In genomic region chr20:49046087-49046900, GRCh38 we compare ENCODE assay signal across 8 cellular contexts. TPM values are rescaled to one million over a fixed set of nuclear protein-coding genes. Genes with fewer than 3 reads are reported as not detected.
A peak's percentile ranks its signal among the peaks of the same experiment; 100 is the strongest.
DNase-seq lines count a peak whose midpoint lies in the region; ATAC-seq and TF ChIP-seq lines count a peak whose summit lies in the region.

Gene CSE1L (plus strand): TSS chr20:49046312. CDS start chr20:49058464, 12,152 bp downstream.

- CTCF ChIA-PET in activated CD4-positive, alpha-beta memory T cell treated with anti-CD3 and anti-CD28 coated beads for 36 hours (lab: Charles Lee): interaction anchor here (0.6 to 1.5 kb wide), 4 partner anchors 124 to 230 kb away, joined by 3 to 4 read pairs (median 3); no protein-coding TSS in a partner anchor

- intact Hi-C loops in activated CD4-positive, alpha-beta memory T cell treated with anti-CD3 and anti-CD28 coated beads for 36 hours (cut with micrococcal nuclease): loop anchor here (1.0 to 5.0 kb wide), 5 partner anchors 124 to 232 kb away; partner anchors contain the start of genes ARFGEF2, DDX27, PREX1 and STAU1
- intact Hi-C loops in dorsolateral prefrontal cortex (cut with DNase I): loop anchor here (5.0 kb wide), 5 partner anchors 59 to 231 kb away; partner anchors contain the start of genes ARFGEF2 (in 1 of the 2), STAU1 (in 1 of the 2) and ZNFX1 (in 1 of the 2)

- H3K4me3 ChIP-seq in dorsolateral prefrontal cortex (peak within 1 kb of the TSS; percentile 76 to 100 (median 98)), liver (ENCODE audit: low read depth in 1 of 3, low read length in 3 of 3) (peak within 1 kb of the TSS; percentile 86 to 91 (median 91))

- H3K27ac ChIP-seq in dorsolateral prefrontal cortex: peak within 1 kb of the TSS; percentile 79 to 99 (median 93)
- H3K27ac ChIP-seq in liver (ENCODE audit: low read depth in 1 of 2, low read length in 2 of 2): peak within 1 kb of the TSS; percentile 78 to 94

- no peaks in the 10 kb centered on the region for H3K9me3 ChIP-seq in liver (ENCODE audit: control insufficient read depth in 4 of 4, low read length in 3 of 4)

- peaks cover 28% of the 10 kb centered on the region for H3K36me3 Mint-ChIP-seq in activated CD4-positive, alpha-beta memory T cell treated with anti-CD3 and anti-CD28 coated beads for 36 hours

- peaks cover 3 to 16% (median 12%) of the 10 kb centered on the region in 4 donors for H3K4me1 ChIP-seq in liver (ENCODE audit: control insufficient read depth in 4 of 4, insufficient read depth in 4 of 4, low read length in 3 of 4)

- peak in 39 of 56 donors; percentile 6 to 49 (median 24) for TF ChIP-seq CTCF in dorsolateral prefrontal cortex (IDR thresholded peaks at IDR 0.05 in 54 of 56, conservative IDR thresholded peaks at IDR 0.05 in 2 of 56; ENCODE audit: low read depth in 1 of 56, partially characterized antibody in 56 of 56)
- TF ChIP-seq CTCF in liver (IDR thresholded peaks at IDR 0.05; ENCODE audit: low read depth, low read length, missing input control): peak; percentile 34

- H3K36me3 ChIP-seq in liver (ENCODE audit: control insufficient read depth in 4 of 4, insufficient read depth in 3 of 4, low read depth in 1 of 4, low read length in 3 of 4): no peaks in the 10 kb centered on the region

- H3K9ac ChIP-seq in liver (ENCODE audit: low read depth in 1 of 2, low read length in 2 of 2): peak within 1 kb of the TSS; percentile 82 to 90

- DNase-seq in CD1c-positive myeloid dendritic cell (ENCODE audit: extremely low spot score) (peak; percentile 99), NCI-H82 treated with DMSO at 0.1 percent for 48 hours (lab: John Stamatoyannopoulos, UW; ENCODE audit: unreplicated experiment) (peak; percentile 90), dorsolateral prefrontal cortex (peak; percentile 93 to 98 (median 96))
- peak; percentile 96 for DNase-seq in activated CD4-positive, alpha-beta memory T cell treated with anti-CD3 and anti-CD28 coated beads for 36 hours
- DNase-seq in stimulated activated CD4-positive, alpha-beta T cell treated with anti-CD3 and anti-CD28 coated beads, Interleukin-4, amount 100 ng/mL, for 24 hours: peak; percentile 94

- no peaks in the 10 kb centered on the region for H3K9me3 Mint-ChIP-seq in activated CD4-positive, alpha-beta memory T cell treated with anti-CD3 and anti-CD28 coated beads for 36 hours

- no peaks in the 10 kb centered on the region for H3K27me3 Mint-ChIP-seq in activated CD4-positive, alpha-beta memory T cell treated with anti-CD3 and anti-CD28 coated beads for 36 hours

- WGBS in liver: under 1% methylated on average over 80 of the region's 80 CpGs

- H3K4me3 Mint-ChIP-seq in activated CD4-positive, alpha-beta memory T cell treated with anti-CD3 and anti-CD28 coated beads for 36 hours: peak within 1 kb of the TSS; percentile 99

- POLR2A ChIA-PET in activated CD4-positive, alpha-beta memory T cell treated with anti-CD3 and anti-CD28 coated beads for 36 hours (lab: Charles Lee): interaction anchor here (0.6 to 1.9 kb wide), 15 partner anchors 9 to 550 kb away, joined by 3 to 22 read pairs (median 4); partner anchors contain the start of gene ARFGEF2

- H3K27me3 ChIP-seq in dorsolateral prefrontal cortex (no peaks in the 10 kb centered on the region), liver (ENCODE audit: control insufficient read depth in 4 of 4, insufficient read depth in 4 of 4, low read length in 3 of 4) (no peaks in the 10 kb centered on the region)

- H3K4me1 Mint-ChIP-seq in activated CD4-positive, alpha-beta memory T cell treated with anti-CD3 and anti-CD28 coated beads for 36 hours (ENCODE audit: low read depth): peaks cover 33% of the 10 kb centered on the region

- H3K27ac Mint-ChIP-seq in activated CD4-positive, alpha-beta memory T cell treated with anti-CD3 and anti-CD28 coated beads for 36 hours: peak within 1 kb of the TSS; percentile 99

- TF ChIP-seq RAD21 in liver (IDR thresholded peaks at IDR 0.05): peak in 1 of 2 donors; percentile 31

- ATAC-seq in GM19438 (IDR thresholded peaks at IDR 0.05; ENCODE audit: low read depth, unreplicated experiment) (peak; percentile 86), HG03575 (IDR thresholded peaks at IDR 0.05; ENCODE audit: extremely low read depth, insufficient number of reproducible peaks, low FRiP score, unreplicated experiment) (peak; percentile 56)

TF ChIP-seq in liver, 16 proteins besides CTCF, POLR2A, EP300 and RAD21:
- TF ChIP-seq JUND (IDR thresholded peaks at IDR 0.05): peak; percentile 49 to 60
- TF ChIP-seq GABPA (IDR thresholded peaks at IDR 0.05 in 1 of 2, conservative IDR thresholded peaks at IDR 0.05 in 1 of 2): peak in 1 of 2 donors; percentile 22
- no peak for TF ChIP-seq FOXA2 (IDR thresholded peaks at IDR 0.05)
- TF ChIP-seq SP1 (IDR thresholded peaks at IDR 0.05): peak; percentile 70
- TF ChIP-seq YY1 (IDR thresholded peaks at IDR 0.05): peak; percentile 96
- TF ChIP-seq TAF1 (conservative IDR thresholded peaks at IDR 0.05): peak; percentile 66
- TF ChIP-seq, protein P1, sequence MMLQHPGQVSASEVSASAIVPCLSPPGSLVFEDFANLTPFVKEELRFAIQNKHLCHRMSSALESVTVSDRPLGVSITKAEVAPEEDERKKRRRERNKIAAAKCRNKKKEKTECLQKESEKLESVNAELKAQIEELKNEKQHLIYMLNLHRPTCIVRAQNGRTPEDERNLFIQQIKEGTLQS (IDR thresholded peaks at IDR 0.05): no peak
- TF ChIP-seq HNF4A (conservative IDR thresholded peaks at IDR 0.05): peak; percentile 41 to 52
- no peak for TF ChIP-seq NR2F2 (IDR thresholded peaks at IDR 0.05)
- peak; percentile 75 for TF ChIP-seq REST (IDR thresholded peaks at IDR 0.05)
- TF ChIP-seq, protein P2, sequence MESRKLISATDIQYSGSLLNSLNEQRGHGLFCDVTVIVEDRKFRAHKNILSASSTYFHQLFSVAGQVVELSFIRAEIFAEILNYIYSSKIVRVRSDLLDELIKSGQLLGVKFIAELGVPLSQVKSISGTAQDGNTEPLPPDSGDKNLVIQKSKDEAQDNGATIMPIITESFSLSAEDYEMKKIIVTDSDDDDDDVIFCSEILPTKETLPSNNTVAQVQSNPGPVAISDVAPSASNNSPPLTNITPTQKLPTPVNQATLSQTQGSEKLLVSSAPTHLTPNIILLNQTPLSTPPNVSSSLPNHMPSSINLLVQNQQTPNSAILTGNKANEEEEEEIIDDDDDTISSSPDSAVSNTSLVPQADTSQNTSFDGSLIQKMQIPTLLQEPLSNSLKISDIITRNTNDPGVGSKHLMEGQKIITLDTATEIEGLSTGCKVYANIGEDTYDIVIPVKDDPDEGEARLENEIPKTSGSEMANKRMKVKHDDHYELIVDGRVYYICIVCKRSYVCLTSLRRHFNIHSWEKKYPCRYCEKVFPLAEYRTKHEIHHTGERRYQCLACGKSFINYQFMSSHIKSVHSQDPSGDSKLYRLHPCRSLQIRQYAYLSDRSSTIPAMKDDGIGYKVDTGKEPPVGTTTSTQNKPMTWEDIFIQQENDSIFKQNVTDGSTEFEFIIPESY (IDR thresholded peaks at IDR 0.05): no peak
- TF ChIP-seq RXRA (IDR thresholded peaks at IDR 0.05): no peak
- TF ChIP-seq HNF4G (IDR thresholded peaks at IDR 0.05): peak; percentile 4
- no peak for TF ChIP-seq MAX (IDR thresholded peaks at IDR 0.05)
- no peak for TF ChIP-seq FOXA1 (IDR thresholded peaks at IDR 0.05)
- no peak for TF ChIP-seq EGR1 (IDR thresholded peaks at IDR 0.05; ENCODE audit: low read depth in 2 of 2)

RNA-seq across cellular contexts. Expression of gene CSE1L, which starts in this region (rescaled TPM):
- 100 to 1,000 TPM; 107 to 109 TPM for total RNA-seq in activated CD4-positive, alpha-beta memory T cell treated with anti-CD3 and anti-CD28 coated beads for 36 hours
- total RNA-seq in dorsolateral prefrontal cortex: 10 to 100 TPM; 28.8 to 70.9 (median 55.4) TPM
- 10 to 100 TPM; 24.3 to 48.8 TPM for total RNA-seq in liver
- 10 to 100 TPM; 13.1 to 14.4 TPM for polyA plus RNA-seq in liver

Comparison
In these comparisons a context has a peak if more than half of its experiments do, and no peak if none do; other contexts are left out.
1. Peak in every context shown above with its lines: DNase-seq, ATAC-seq, H3K4me3 ChIP-seq and H3K27ac ChIP-seq.